Comparison of ENCODE assay signal across 22 cellular contexts in the genomic region with DNA sequence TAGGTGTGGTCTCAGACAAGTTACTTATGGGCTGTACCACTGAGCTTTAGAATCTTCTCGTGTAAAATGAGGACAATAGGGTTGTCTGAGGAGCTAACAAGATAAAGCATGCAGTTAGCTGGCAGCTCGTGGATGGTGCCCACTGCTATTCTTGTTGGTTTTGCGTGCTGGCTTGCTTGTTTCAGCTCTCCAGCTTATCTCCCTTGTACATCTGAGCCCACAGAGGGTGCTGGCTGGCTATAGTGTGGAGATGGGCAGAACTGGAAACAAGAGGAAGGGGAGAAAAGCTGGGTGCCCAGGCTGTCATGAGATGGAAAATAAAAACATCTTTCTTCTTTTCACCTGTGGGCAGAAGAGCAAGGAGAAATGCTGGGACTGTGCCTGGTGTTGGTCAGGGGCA. TPM values are rescaled to one million over a fixed set of nuclear protein-coding genes. Genes with fewer than 3 reads are reported as not detected.
"Had no signal": no experiment of that assay in that cellular context is flagged by ENCODE, and none has a peak within 500 bp of the region (broad histone marks: within the 10 kb centered on the region; RNA-seq: fewer than 3 reads in every experiment).

No MANE protein-coding gene starts in this region.

- H3K27ac ChIP-seq: SJSA1, SK-N-MC had no signal

- FAIRE-seq: HepG2, RCC 7860 had no signal

- DNase-seq: IMR-90, Karpas-422, KG1, MM.1S, NCI-H1092 treated with DMSO at 0.1 percent for 48 hours, NCI-H1436, NCI-H187, NCI-H2029, NCI-H2081 treated with DMSO at 0.1 percent for 48 hours, NCI-H2171, NCI-H226, NCI-H446, NCI-H510A, NCI-H524 treated with DMSO at 0.1 percent for 48 hours, NCI-H82, Right ventricle myocardium superior, RPMI8226, SIG-M5 had no signal

RNA-seq across cellular contexts. Expression of a gene that starts 46.5 kb away (rescaled TPM):
- total RNA-seq: HepG2 had no signal
